Comparison of ENCODE assay signal across 8 cellular contexts in the genomic region with DNA sequence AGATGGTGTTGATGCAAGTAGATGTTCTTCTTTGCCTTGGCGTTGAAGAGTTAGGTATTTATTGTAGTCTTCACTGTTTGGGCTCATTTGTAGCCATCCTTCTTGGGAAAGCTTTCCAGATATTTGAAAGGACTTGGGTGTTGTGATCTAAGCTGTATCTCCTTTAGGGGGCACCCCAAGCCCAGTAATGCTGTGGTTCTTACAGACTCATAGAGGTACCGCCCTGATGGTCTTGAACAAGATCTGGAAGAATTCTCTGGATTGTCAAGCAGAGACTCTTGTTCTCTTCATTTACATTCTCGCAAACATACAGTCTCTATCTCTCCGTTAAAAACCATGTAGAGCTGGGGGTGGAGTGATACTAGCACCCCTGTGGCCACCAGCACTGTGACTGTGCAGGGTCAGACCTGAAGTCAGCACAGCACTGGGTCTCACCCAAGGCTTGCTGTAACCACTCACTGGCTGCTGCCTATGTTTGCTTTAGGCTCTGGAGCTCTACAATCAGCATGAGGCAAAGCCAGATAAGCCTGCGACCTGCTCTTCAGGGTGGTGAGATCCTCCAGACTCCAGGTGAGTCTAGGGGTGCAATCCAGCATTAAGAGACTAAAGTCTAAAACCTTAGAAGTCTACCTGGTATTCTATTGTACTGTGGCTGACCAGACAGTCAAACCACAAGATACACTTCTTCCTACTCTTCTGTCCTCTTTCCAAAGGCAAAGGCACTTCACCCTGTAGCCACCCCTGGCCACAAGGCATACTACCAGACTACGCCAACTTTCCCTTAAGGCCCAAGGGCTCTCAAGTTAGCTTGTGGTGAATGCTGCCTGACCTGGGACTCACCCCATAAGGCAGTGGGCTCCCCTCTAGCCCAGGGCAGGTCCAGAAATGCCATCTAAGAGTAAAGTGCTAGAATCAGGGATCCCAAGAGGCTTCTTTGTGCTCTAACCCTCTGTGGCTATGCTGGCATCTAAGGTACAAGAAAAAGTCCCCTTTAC.
DNase-seq lines count a peak whose midpoint lies in the region; ATAC-seq, FAIRE-seq and TF ChIP-seq lines count a peak whose summit lies in the region.

No MANE protein-coding gene starts in this region.

- H3K9me3 ChIP-seq in breast epithelium (peaks cover 4 to 5% of the 10 kb centered on the region in 2 donors), Karpas-422 (ENCODE audit: low read length) (no peaks in the 10 kb centered on the region), K562 (replicated peaks; ENCODE audit: control insufficient read depth, insufficient read depth, low read depth, low read length) (no peaks in the 10 kb centered on the region), neural progenitor cell (ENCODE audit: low read depth) (no peaks in the 10 kb centered on the region)

- no peaks in the 10 kb centered on the region for H3K9me3 Mint-ChIP-seq in MCF 10A (ENCODE audit: unreplicated experiment)
- H3K9me3 Mint-ChIP-seq in neural progenitor cell: no peaks in the 10 kb centered on the region
- no peaks in the 10 kb centered on the region for H3K9me3 Mint-ChIP-seq in activated T-helper 2 cell treated with anti-CD3 and anti-CD28 coated beads, Interferon-gamma antibody, Interleukin-2, Interleukin-4, amounts not matched to agents 10 μg/mL and 5 μg/mL and 100 μg/mL, durations not matched to agents 14 hours and 24 hours and 36 hours

- no peak for TF ChIP-seq EP300 in K562 (IDR thresholded peaks at IDR 0.05; ENCODE audit: low read length)

- H3K27ac Mint-ChIP-seq in MCF 10A (ENCODE audit: low read depth, unreplicated experiment) (no peak overlapping the region), neural progenitor cell (no peak overlapping the region)
- H3K27ac Mint-ChIP-seq in activated T-helper 2 cell treated with anti-CD3 and anti-CD28 coated beads, Interferon-gamma antibody, Interleukin-2, Interleukin-4, amounts not matched to agents 10 μg/mL and 5 μg/mL and 100 μg/mL, durations not matched to agents 14 hours and 24 hours and 36 hours: no peak overlapping the region

- TF ChIP-seq RAD21 in K562 (CRISPR knock-in tag; conservative IDR thresholded peaks at IDR 0.05 in 1 of 2, IDR thresholded peaks at IDR 0.05 in 1 of 2): peak; percentile 45 to 70

- H3K4me2 ChIP-seq in Karpas-422 (ENCODE audit: low read depth, low read length, poor library complexity, severe bottlenecking) (no peak overlapping the region), K562 (ENCODE audit: insufficient read depth, low read length) (no peak overlapping the region), neural progenitor cell (no peak overlapping the region)

- peak; percentile 14 for TF ChIP-seq CTCF in MCF 10A (IDR thresholded peaks at IDR 0.05; ENCODE audit: unreplicated experiment)
- no peak for TF ChIP-seq CTCF in breast epithelium (IDR thresholded peaks at IDR 0.05)
- peak in 2 of 3 experiments; percentile 22 to 29; a peak in 2 of 6 replicates for TF ChIP-seq CTCF in K562 (IDR thresholded peaks at IDR 0.05 in 2 of 3, conservative IDR thresholded peaks at IDR 0.05 in 1 of 3; ENCODE audit: insufficient read depth in 2 of 3, low read depth in 1 of 3, low read length in 3 of 3)
- peak; percentile 68 for TF ChIP-seq CTCF in neural progenitor cell (IDR thresholded peaks at IDR 0.05)

- no peaks in the 10 kb centered on the region for H3F3A ChIP-seq in neural progenitor cell (ENCODE audit: low read depth)

- 1% methylated on average over 6 of the region's 6 CpGs for WGBS in K562 (ENCODE audit: insufficient coverage, low coverage, missing lambda C conversion rate)

- H3K4me1 Mint-ChIP-seq in MCF 10A (ENCODE audit: insufficient read depth, unreplicated experiment) (no peaks in the 10 kb centered on the region), neural progenitor cell (no peaks in the 10 kb centered on the region)
- H3K4me1 Mint-ChIP-seq in activated T-helper 2 cell treated with anti-CD3 and anti-CD28 coated beads, Interferon-gamma antibody, Interleukin-2, Interleukin-4, amounts not matched to agents 10 μg/mL and 5 μg/mL and 100 μg/mL, durations not matched to agents 14 hours and 24 hours and 36 hours (ENCODE audit: low read depth): no peaks in the 10 kb centered on the region

- H3K9ac ChIP-seq in Karpas-422 (ENCODE audit: low read length) (no peak overlapping the region), K562 (ENCODE audit: insufficient read depth in 1 of 2, low read depth in 2 of 2, low read length in 2 of 2) (no peak overlapping the region), neural progenitor cell (no peak overlapping the region)

- H3K27ac ChIP-seq in breast epithelium (no peak overlapping the region), Karpas-422 (ENCODE audit: low read length) (no peak overlapping the region), K562 (ENCODE audit: extremely low read depth, low read depth, low read length) (no peak overlapping the region), neural progenitor cell (no peak overlapping the region)

- in situ Hi-C loops in K562 (cut with MboI): no loop called here

- DNase-seq in MCF 10A (ENCODE audit: unreplicated experiment) (peak; percentile 57), breast epithelium (ENCODE audit: low spot score in 2 of 2) (no peak), Karpas-422 (peak; percentile 82), K562 (ENCODE audit: extremely low read depth in 1 of 4, low spot score in 3 of 4) (peak in 1 of 4 experiments; percentile 36), neural progenitor cell (ENCODE audit: low spot score) (peak; percentile 75), epidermal melanocyte (ENCODE audit: insufficient read length, low spot score) (no peak)
- DNase-seq in activated T-helper 2 cell treated with anti-CD3 and anti-CD28 coated beads, Interferon-gamma antibody, Interleukin-2, Interleukin-4, amounts not matched to agents 10 μg/mL and 5 μg/mL and 100 μg/mL, durations not matched to agents 14 hours and 24 hours and 36 hours (ENCODE audit: low spot score): no peak

- no peaks in the 10 kb centered on the region for H3K9me2 ChIP-seq in Karpas-422 (replicated peaks; ENCODE audit: insufficient read depth, low read length)

- no peaks in the 10 kb centered on the region for H3K9me1 ChIP-seq in K562 (ENCODE audit: control insufficient read depth, insufficient read depth, low read length)

- ATAC-seq in K562: no peak; the same call in 2 of the 3 replicates
- no peak for ATAC-seq in GM19324 (IDR thresholded peaks at IDR 0.05; ENCODE audit: low FRiP score, unreplicated experiment)

- H3K4me3 Mint-ChIP-seq in MCF 10A (ENCODE audit: unreplicated experiment): no peak overlapping the region
- no peak overlapping the region for H3K4me3 Mint-ChIP-seq in neural progenitor cell
- H3K4me3 Mint-ChIP-seq in activated T-helper 2 cell treated with anti-CD3 and anti-CD28 coated beads, Interferon-gamma antibody, Interleukin-2, Interleukin-4, amounts not matched to agents 10 μg/mL and 5 μg/mL and 100 μg/mL, durations not matched to agents 14 hours and 24 hours and 36 hours (ENCODE audit: low read depth): no peak overlapping the region

- H3K27me3 Mint-ChIP-seq in MCF 10A (ENCODE audit: insufficient read depth, unreplicated experiment): no peaks in the 10 kb centered on the region
- no peaks in the 10 kb centered on the region for H3K27me3 Mint-ChIP-seq in neural progenitor cell (ENCODE audit: insufficient read depth, low read depth)
- H3K27me3 Mint-ChIP-seq in activated T-helper 2 cell treated with anti-CD3 and anti-CD28 coated beads, Interferon-gamma antibody, Interleukin-2, Interleukin-4, amounts not matched to agents 10 μg/mL and 5 μg/mL and 100 μg/mL, durations not matched to agents 14 hours and 24 hours and 36 hours (ENCODE audit: low read depth): no peaks in the 10 kb centered on the region

- CTCF ChIA-PET in MCF 10A (lab: Yijun Ruan, JAX) (interaction anchor here (0.7 kb wide), 2 partner anchors 18 to 184 kb away, joined by 3 to 4 read pairs; no protein-coding TSS in a partner anchor), K562 (lab: Yijun Ruan, JAX; ENCODE audit: low intra/inter-chr PET ratio) (interaction anchor here (0.6 to 0.7 kb wide), 2 partner anchors 386 to 614 kb away, joined by 3 read pairs; no protein-coding TSS in a partner anchor)

- POLR2A ChIA-PET in MCF 10A (lab: Yijun Ruan, JAX) (interaction anchor here (1.6 kb wide), 1 partner anchor 11 kb away, joined by 4 read pairs; no protein-coding TSS in a partner anchor), K562 (lab: Yijun Ruan, JAX) (no interaction called here)

- no peak for TF ChIP-seq POLR2A in breast epithelium (IDR thresholded peaks at IDR 0.05)
- no peak for TF ChIP-seq POLR2A in K562 (conservative IDR thresholded peaks at IDR 0.05)

- H3K4me3 ChIP-seq in breast epithelium (no peak overlapping the region), Karpas-422 (ENCODE audit: low read length) (no peak overlapping the region), K562 (no peak overlapping the region), neural progenitor cell (no peak overlapping the region)

- FAIRE-seq in K562 (lab: Jason Lieb, UNC): no peak

- H3K79me2 ChIP-seq in Karpas-422 (ENCODE audit: low read length) (no peaks in the 10 kb centered on the region), K562 (ENCODE audit: control insufficient read depth, insufficient read depth, low read length) (no peaks in the 10 kb centered on the region), neural progenitor cell (ENCODE audit: low read depth) (no peaks in the 10 kb centered on the region)

- no peaks in the 10 kb centered on the region for H3K36me3 ChIP-seq in breast epithelium
- H3K36me3 ChIP-seq in Karpas-422 (ENCODE audit: insufficient read depth, low read length): no peaks in the 10 kb centered on the region
- no peaks in the 10 kb centered on the region for H3K36me3 ChIP-seq in K562 (ENCODE audit: control insufficient read depth, insufficient read depth, low read length)
- H3K36me3 ChIP-seq in neural progenitor cell: no peaks in the 10 kb centered on the region

- H3K4me1 ChIP-seq in breast epithelium (no peaks in the 10 kb centered on the region), Karpas-422 (ENCODE audit: low read length) (no peaks in the 10 kb centered on the region), K562 (replicated peaks in 1 of 2; ENCODE audit: control insufficient read depth in 2 of 2, insufficient read depth in 2 of 2, low read length in 2 of 2) (no peaks in the 10 kb centered on the region), neural progenitor cell (no peaks in the 10 kb centered on the region)

- H3K36me3 Mint-ChIP-seq in MCF 10A (ENCODE audit: insufficient read depth, unreplicated experiment): no peaks in the 10 kb centered on the region
- no peaks in the 10 kb centered on the region for H3K36me3 Mint-ChIP-seq in neural progenitor cell
- no peaks in the 10 kb centered on the region for H3K36me3 Mint-ChIP-seq in activated T-helper 2 cell treated with anti-CD3 and anti-CD28 coated beads, Interferon-gamma antibody, Interleukin-2, Interleukin-4, amounts not matched to agents 10 μg/mL and 5 μg/mL and 100 μg/mL, durations not matched to agents 14 hours and 24 hours and 36 hours (ENCODE audit: low read depth)

- H3K27me3 ChIP-seq in breast epithelium (no peaks in the 10 kb centered on the region), Karpas-422 (ENCODE audit: low read length) (no peaks in the 10 kb centered on the region), K562 (ENCODE audit: control insufficient read depth in 2 of 2, insufficient read depth in 2 of 2, low read length in 2 of 2) (no peaks in the 10 kb centered on the region), neural progenitor cell (no peaks in the 10 kb centered on the region)

- H4K20me1 ChIP-seq in Karpas-422 (ENCODE audit: insufficient read depth, low read depth, low read length): no peaks in the 10 kb centered on the region
- H4K20me1 ChIP-seq in K562 (replicated peaks; ENCODE audit: control insufficient read depth, insufficient read depth, low read length): no peaks in the 10 kb centered on the region
- H4K20me1 ChIP-seq in neural progenitor cell (ENCODE audit: low read depth): no peaks in the 10 kb centered on the region

- BruUV-seq in MCF 10A (replicated peaks; lab: Mats Ljungman, UMichigan): no TSS peak
- no TSS peak for BruUV-seq in K562 (replicated peaks; lab: Mats Ljungman, UMichigan)

- intact Hi-C loops in MCF 10A (cut with micrococcal nuclease): loop anchor here (10.0 kb wide), 1 partner anchor 192 kb away; no protein-coding TSS in a partner anchor
- intact Hi-C loops in breast epithelium (cut with DNase I; ENCODE audit: low total_unique reads): no loop called here
- intact Hi-C loops in K562 (cut with micrococcal nuclease): loop anchor here (2.0 to 10.0 kb wide), 4 partner anchors 328 to 616 kb away; no protein-coding TSS in a partner anchor
- intact Hi-C loops in activated T-helper 2 cell treated with anti-CD3 and anti-CD28 coated beads, Interferon-gamma antibody, Interleukin-2, Interleukin-4, amounts not matched to agents 10 μg/mL and 5 μg/mL and 100 μg/mL, durations not matched to agents 14 hours and 24 hours and 36 hours (cut with micrococcal nuclease): no loop called here

- no peak overlapping the region for H2AFZ ChIP-seq in Karpas-422 (ENCODE audit: low read length)
- no peak overlapping the region for H2AFZ ChIP-seq in K562 (ENCODE audit: low read depth, low read length)
- no peak overlapping the region for H2AFZ ChIP-seq in neural progenitor cell (replicated peaks)

Comparison
In these comparisons a context has a peak if more than half of its experiments do, and no peak if none do; other contexts are left out.
1. DNase-seq: peak in MCF 10A (single experiment), Karpas-422 (single experiment) and neural progenitor cell (single experiment); none in breast epithelium (0 of 2), epidermal melanocyte (single experiment) and activated T-helper 2 cell treated with anti-CD3 and anti-CD28 coated beads, Interferon-gamma antibody, Interleukin-2, Interleukin-4, amounts not matched to agents 10 μg/mL and 5 μg/mL and 100 μg/mL, durations not matched to agents 14 hours and 24 hours and 36 hours (single experiment).
2. CTCF ChIP-seq: peak in MCF 10A (single experiment), K562 (2 of 3) and neural progenitor cell (single experiment); none in breast epithelium (0 of 3).
3. intact Hi-C loops: an anchor here in MCF 10A (10.0 kb wide) and K562 (2.0 to 10.0 kb wide); none called in breast epithelium and activated T-helper 2 cell treated with anti-CD3 and anti-CD28 coated beads, Interferon-gamma antibody, Interleukin-2, Interleukin-4, amounts not matched to agents 10 μg/mL and 5 μg/mL and 100 μg/mL, durations not matched to agents 14 hours and 24 hours and 36 hours.